4 cellular contexts compared by ENCODE assay signal in the genomic region with DNA sequence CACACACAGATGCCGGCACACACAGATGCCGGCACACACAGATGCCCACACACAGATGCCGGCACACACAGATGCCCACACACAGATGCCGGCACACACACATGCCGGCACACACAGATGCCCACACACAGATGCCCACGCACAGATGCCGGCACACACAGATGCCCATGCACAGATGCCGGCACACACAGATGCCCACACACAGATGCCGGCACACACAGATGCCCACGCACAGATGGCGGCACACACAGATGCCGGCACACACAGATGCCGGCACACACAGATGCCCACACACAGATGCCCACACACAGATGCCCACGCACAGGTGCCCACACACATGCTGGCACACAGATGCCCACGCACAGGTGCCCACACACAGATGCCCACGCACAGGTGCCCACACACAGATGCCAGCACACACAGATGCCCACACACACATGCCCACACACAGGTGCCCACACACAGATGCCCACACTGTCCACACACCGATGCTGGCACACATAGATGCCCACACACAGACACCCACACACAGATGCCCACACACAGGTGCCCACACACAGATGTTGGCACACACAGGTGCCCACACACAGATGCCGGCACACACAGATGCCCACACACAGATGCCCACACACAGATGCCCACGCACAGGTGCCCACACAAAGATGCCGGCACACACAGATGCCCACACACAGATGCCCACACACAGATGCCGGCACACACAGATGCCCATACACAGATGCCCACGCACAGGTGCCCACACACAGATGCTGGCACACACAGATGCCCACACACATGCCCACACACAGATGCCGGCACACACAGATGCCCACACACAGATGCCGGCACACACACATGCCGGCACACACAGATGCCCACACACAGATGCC. TPM values are rescaled to one million over a fixed set of nuclear protein-coding genes. Genes with fewer than 3 reads are reported as not detected.
"Had no signal": no experiment of that assay in that cellular context is flagged by ENCODE, and none has a peak within 500 bp of the region (broad histone marks: within the 10 kb centered on the region; RNA-seq: fewer than 3 reads in every experiment).

No MANE protein-coding gene starts in this region.

RNA-seq across cellular contexts. Expression of a gene that starts 11.6 kb away (rescaled TPM):
- total RNA-seq: HT-29, M059J, Right ventricle myocardium superior, SJSA1 had no signal

RNA-seq across cellular contexts. Expression of a gene that starts 17.2 kb away (rescaled TPM):
- total RNA-seq: HT-29, Right ventricle myocardium superior had no signal
